Comparison of ENCODE assay signal across 8 cellular contexts in genomic region chr15:56732881-56733130, GRCh38. TPM values are rescaled to one million over a fixed set of nuclear protein-coding genes. Genes with fewer than 3 reads are reported as not detected.
DNase-seq lines count a peak whose midpoint lies in the region; ATAC-seq and TF ChIP-seq lines count a peak whose summit lies in the region.

No MANE protein-coding gene starts in this region.

- H3K4me1 ChIP-seq in SJSA1 (replicated peaks), result peaks cover 39% of the 10 kb centered on the region
- H3K4me1 ChIP-seq in esophagus squamous epithelium, result peaks cover 9 to 60% (median 24%) of the 10 kb centered on the region in 3 donors

- H3K9me3 ChIP-seq in SJSA1 (replicated peaks) (peaks cover 7% of the 10 kb centered on the region; the same call in 1 of the 2 replicates), esophagus squamous epithelium (no peaks in the 10 kb centered on the region)

- H3K27me3 ChIP-seq in SJSA1 (replicated peaks), result no peaks in the 10 kb centered on the region
- no peaks in the 10 kb centered on the region for H3K27me3 ChIP-seq in esophagus squamous epithelium

- peaks cover 20% of the 10 kb centered on the region for H3K36me3 ChIP-seq in SJSA1
- no peaks in the 10 kb centered on the region for H3K36me3 ChIP-seq in esophagus squamous epithelium

- H3K27ac ChIP-seq in SJSA1 (peak overlapping the region; percentile 94), esophagus squamous epithelium (peak overlapping the region; percentile 89 to 98 (median 94))

- no peak for ATAC-seq in GM21737 (IDR thresholded peaks at IDR 0.05; ENCODE audit: unreplicated experiment)
- no peak for ATAC-seq in GM21528 (IDR thresholded peaks at IDR 0.05; ENCODE audit: low FRiP score, unreplicated experiment)
- no peak for ATAC-seq in GM21786 (IDR thresholded peaks at IDR 0.05; ENCODE audit: unreplicated experiment)

- intact Hi-C loops in esophagus squamous epithelium (cut with DNase I), result no loop called here

- peak overlapping the region; percentile 72 for H3K4me3 ChIP-seq in SJSA1
- peak overlapping the region; percentile 57 to 92 (median 76) for H3K4me3 ChIP-seq in esophagus squamous epithelium

- DNase-seq in NCI-H1092 (lab: John Stamatoyannopoulos, UW), result peak; percentile 33
- no peak for DNase-seq in NCI-H1092 treated with DMSO at 0.1 percent for 48 hours (lab: John Stamatoyannopoulos, UW)
- DNase-seq in SJSA1 (ENCODE audit: low read depth in 1 of 2, low spot score in 2 of 2), result peak in 1 of 2 experiments; percentile 84
- no peak for DNase-seq in esophagus squamous epithelium (lab: John Stamatoyannopoulos, UW)
- peak; percentile 61 for DNase-seq in pons (ENCODE audit: low spot score)

- TF ChIP-seq CTCF in esophagus squamous epithelium (IDR thresholded peaks at IDR 0.05), result no peak

- no peak for TF ChIP-seq POLR2A in esophagus squamous epithelium (IDR thresholded peaks at IDR 0.05)

- 0% methylated on average over 4 to 5 of the region's 8 CpGs for WGBS in esophagus squamous epithelium, 2 donors

RNA-seq across cellular contexts. Expression of gene ZNF280D, which starts 0.5 kb away (rescaled TPM):
- 19.9 and 34.0 TPM in 2 replicates for total RNA-seq in SJSA1 (2014; rRNA removed; shearing (Covaris generic))
- 10 to 100 TPM; 11.7 to 42.9 (median 15.1) TPM for total RNA-seq in esophagus squamous epithelium

Comparison
In these comparisons a context has a peak if more than half of its experiments do, and no peak if none do; other contexts are left out.
1. DNase-seq: peak in NCI-H1092 (single experiment) and pons (single experiment); none in NCI-H1092 treated with DMSO at 0.1 percent for 48 hours (single experiment) and esophagus squamous epithelium (single experiment).